Comparison of ENCODE assay signal across 1 cellular context in the genomic region with DNA sequence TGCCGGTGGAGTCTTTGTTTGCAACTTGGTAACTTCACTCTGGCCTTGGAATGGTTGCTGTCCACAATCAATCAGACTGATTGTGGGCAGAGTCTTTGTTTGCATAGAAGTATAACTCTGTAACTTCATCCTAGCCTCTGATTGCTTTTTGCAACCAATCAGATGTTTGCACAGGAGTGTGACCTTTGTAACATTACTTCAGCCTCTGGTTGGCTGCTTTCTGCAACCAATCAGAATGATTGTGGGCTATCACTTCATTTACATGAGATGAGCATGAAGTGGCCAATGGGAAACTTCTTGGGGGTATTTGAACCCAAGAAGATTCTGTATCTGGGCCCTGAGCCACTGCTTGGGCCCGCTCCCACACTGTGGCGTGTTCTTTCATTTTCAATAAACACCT.
TF ChIP-seq lines count a peak whose summit lies in the region.

No MANE protein-coding gene starts in this region.

TF ChIP-seq in HepG2, 621 proteins besides CTCF, POLR2A, EP300 and RAD21 (continued from another document):
- TF ChIP-seq NR2F6 (IDR thresholded peaks at IDR 0.05): 0 out of 2 replicates have a peak, but pooled peaks have one; percentile 35
- 0 out of 2 replicates have a peak, but pooled peaks have one; percentile 17 for TF ChIP-seq NR2F6 (CRISPR knock-in tag; IDR thresholded peaks at IDR 0.05)
- TF ChIP-seq SKIL (CRISPR knock-in tag; IDR thresholded peaks at IDR 0.05; ENCODE audit: borderline replicate concordance): no peak
- no peak for TF ChIP-seq POLR2AphosphoS2 (IDR thresholded peaks at IDR 0.05; ENCODE audit: low read depth, low read length)
- TF ChIP-seq KLF12 (CRISPR knock-in tag; IDR thresholded peaks at IDR 0.05; ENCODE audit: borderline replicate concordance): no peak
- TF ChIP-seq SP4 (CRISPR knock-in tag; IDR thresholded peaks at IDR 0.05): no peak
- TF ChIP-seq TBL1XR1 (IDR thresholded peaks at IDR 0.05; ENCODE audit: borderline replicate concordance, low read length, partially characterized antibody): no peak
- TF ChIP-seq XRCC5 (optimal IDR thresholded peaks at IDR 0.05; ENCODE audit: low read length): no peak
- TF ChIP-seq CEBPG (CRISPR knock-in tag; IDR thresholded peaks at IDR 0.05): 0 out of 2 replicates have a peak, but pooled peaks have one; percentile 25
- no peak for TF ChIP-seq SUZ12 (IDR thresholded peaks at IDR 0.05; ENCODE audit: low read depth, low read length)
- no peak for TF ChIP-seq ZNF260 (CRISPR knock-in tag; IDR thresholded peaks at IDR 0.05; ENCODE audit: borderline replicate concordance, low read depth)
- TF ChIP-seq PHF20 (CRISPR knock-in tag; IDR thresholded peaks at IDR 0.05): no peak
- no peak for TF ChIP-seq ZNF878 (CRISPR knock-in tag; IDR thresholded peaks at IDR 0.05)
- no peak for TF ChIP-seq ZBTB7B (CRISPR knock-in tag; IDR thresholded peaks at IDR 0.05)
- TF ChIP-seq MEIS2 (CRISPR knock-in tag; IDR thresholded peaks at IDR 0.05): no peak
- no peak for TF ChIP-seq SAFB2 (CRISPR knock-in tag; IDR thresholded peaks at IDR 0.05; ENCODE audit: borderline replicate concordance, low read depth)
- TF ChIP-seq, protein P1, sequence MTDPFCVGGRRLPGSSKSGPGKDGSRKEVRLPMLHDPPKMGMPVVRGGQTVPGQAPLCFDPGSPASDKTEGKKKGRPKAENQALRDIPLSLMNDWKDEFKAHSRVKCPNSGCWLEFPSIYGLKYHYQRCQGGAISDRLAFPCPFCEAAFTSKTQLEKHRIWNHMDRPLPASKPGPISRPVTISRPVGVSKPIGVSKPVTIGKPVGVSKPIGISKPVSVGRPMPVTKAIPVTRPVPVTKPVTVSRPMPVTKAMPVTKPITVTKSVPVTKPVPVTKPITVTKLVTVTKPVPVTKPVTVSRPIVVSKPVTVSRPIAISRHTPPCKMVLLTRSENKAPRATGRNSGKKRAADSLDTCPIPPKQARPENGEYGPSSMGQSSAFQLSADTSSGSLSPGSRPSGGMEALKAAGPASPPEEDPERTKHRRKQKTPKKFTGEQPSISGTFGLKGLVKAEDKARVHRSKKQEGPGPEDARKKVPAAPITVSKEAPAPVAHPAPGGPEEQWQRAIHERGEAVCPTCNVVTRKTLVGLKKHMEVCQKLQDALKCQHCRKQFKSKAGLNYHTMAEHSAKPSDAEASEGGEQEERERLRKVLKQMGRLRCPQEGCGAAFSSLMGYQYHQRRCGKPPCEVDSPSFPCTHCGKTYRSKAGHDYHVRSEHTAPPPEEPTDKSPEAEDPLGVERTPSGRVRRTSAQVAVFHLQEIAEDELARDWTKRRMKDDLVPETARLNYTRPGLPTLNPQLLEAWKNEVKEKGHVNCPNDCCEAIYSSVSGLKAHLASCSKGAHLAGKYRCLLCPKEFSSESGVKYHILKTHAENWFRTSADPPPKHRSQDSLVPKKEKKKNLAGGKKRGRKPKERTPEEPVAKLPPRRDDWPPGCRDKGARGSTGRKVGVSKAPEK (CRISPR knock-in tag; IDR thresholded peaks at IDR 0.05; ENCODE audit: borderline replicate concordance): no peak
- TF ChIP-seq ZFP36L1 (CRISPR knock-in tag; IDR thresholded peaks at IDR 0.05): no peak
- no peak for TF ChIP-seq ZNF407 (CRISPR knock-in tag; IDR thresholded peaks at IDR 0.05; ENCODE audit: not compliant biosample characterization)
- TF ChIP-seq FOXP1 (IDR thresholded peaks at IDR 0.05): no peak
- TF ChIP-seq FOXP1 (CRISPR knock-in tag; IDR thresholded peaks at IDR 0.05): peak; percentile 39; the same call in 1 of the 2 replicates
- TF ChIP-seq RORA (CRISPR knock-in tag; IDR thresholded peaks at IDR 0.05): no peak
- no peak for TF ChIP-seq ZNF350 (CRISPR knock-in tag; IDR thresholded peaks at IDR 0.05; ENCODE audit: borderline replicate concordance, low read depth)
- TF ChIP-seq MAFF (IDR thresholded peaks at IDR 0.05; ENCODE audit: low read depth, low read length): no peak
- TF ChIP-seq FOXA3 (CRISPR knock-in tag; IDR thresholded peaks at IDR 0.05): peak; percentile 59
- TF ChIP-seq NFKBIZ (CRISPR knock-in tag; IDR thresholded peaks at IDR 0.05): no peak
- TF ChIP-seq HHEX (CRISPR knock-in tag; IDR thresholded peaks at IDR 0.05): peak; percentile 66
- no peak for TF ChIP-seq POLR2AphosphoS5 (IDR thresholded peaks at IDR 0.05; ENCODE audit: low read depth, low read length)
- TF ChIP-seq ZNF724P (CRISPR knock-in tag; IDR thresholded peaks at IDR 0.05; ENCODE audit: borderline replicate concordance): no peak
- peak in 1 of 2 experiments; percentile 37; a peak in 1 of 4 replicates for TF ChIP-seq REST (IDR thresholded peaks at IDR 0.05; ENCODE audit: borderline replicate concordance in 1 of 2, low read depth in 1 of 2, low read length in 2 of 2)
- no peak for TF ChIP-seq ARNT (IDR thresholded peaks at IDR 0.05)
- no peak for TF ChIP-seq PHF5A (CRISPR knock-in tag; IDR thresholded peaks at IDR 0.05; ENCODE audit: low read depth, unreplicated experiment)
- TF ChIP-seq PLRG1 (conservative IDR thresholded peaks at IDR 0.05): no peak
- no peak for TF ChIP-seq ZNF75D (CRISPR knock-in tag; IDR thresholded peaks at IDR 0.05; ENCODE audit: borderline replicate concordance)
TF ChIP-seq in HepG2: peak in this region for 36.
